14 cellular contexts compared by ENCODE assay signal in genomic region chr6:139367810-139368321, GRCh38. TPM values are rescaled to one million over a fixed set of nuclear protein-coding genes. Genes with fewer than 3 reads are reported as not detected.
DNase-seq lines count a peak whose midpoint lies in the region; ATAC-seq, FAIRE-seq and TF ChIP-seq lines count a peak whose summit lies in the region.
"Had no signal": no experiment of that assay in that cellular context is flagged by ENCODE, and none has a peak within 500 bp of the region (broad histone marks: within the 10 kb centered on the region; RNA-seq: fewer than 3 reads in every experiment).

No MANE protein-coding gene starts in this region.

- peak overlapping the region; percentile 20 for H3K4me2 ChIP-seq in astrocyte (ENCODE audit: low read length)

- peaks cover 21% of the 10 kb centered on the region for H3K79me2 ChIP-seq in astrocyte (ENCODE audit: insufficient read depth, low read length)

- peaks cover 26% of the 10 kb centered on the region for H3K36me3 Mint-ChIP-seq in CD4-positive, alpha-beta T cell (ENCODE audit: low read depth)
- H3K36me3 Mint-ChIP-seq in astrocyte (ENCODE audit: low read depth, unreplicated experiment), result peaks cover 14% of the 10 kb centered on the region
- H3K36me3 Mint-ChIP-seq: natural killer cell had no signal

- H3K4me3 ChIP-seq in astrocyte (ENCODE audit: insufficient read depth, low read depth, low read length) (no peak overlapping the region), dorsolateral prefrontal cortex (no peak overlapping the region), small intestine (ENCODE audit: low read depth in 1 of 2, low read length in 2 of 2) (no peak overlapping the region), aorta (ENCODE audit: low read length in 2 of 2) (no peak overlapping the region)

- H2AFZ ChIP-seq in astrocyte (ENCODE audit: low read depth, low read length), result no peak overlapping the region

- peaks cover 68% of the 10 kb centered on the region for H3K4me1 Mint-ChIP-seq in CD4-positive, alpha-beta T cell (ENCODE audit: low read depth)
- peaks cover 30% of the 10 kb centered on the region for H3K4me1 Mint-ChIP-seq in astrocyte (ENCODE audit: low read depth, unreplicated experiment)

- peak overlapping the region; percentile 40 for H3K27ac Mint-ChIP-seq in CD4-positive, alpha-beta T cell
- H3K27ac Mint-ChIP-seq in astrocyte (ENCODE audit: unreplicated experiment), result peak overlapping the region; percentile 97
- H3K27ac Mint-ChIP-seq: natural killer cell had no signal

- DNase-seq in CD4-positive, alpha-beta T cell, result no peak
- DNase-seq in KBM-7 (peak; percentile 56), astrocyte (ENCODE audit: low read depth) (peak; percentile 56), kidney tubule cell (ENCODE audit: low spot score) (peak; percentile 46), dorsolateral prefrontal cortex (no peak), small intestine (no peak), aorta (no peak)
- no peak for DNase-seq in activated effector memory CD4-positive, alpha-beta T cell treated with Interleukin-2 at 50 U/mL for 16 hours
- DNase-seq: activated CD8-positive, alpha-beta memory T cell treated with anti-CD3 and anti-CD28 coated beads for 24 hours; natural killer cell; NCI-H1930; stimulated activated CD4-positive, alpha-beta T cell treated with anti-CD3 and anti-CD28 coated beads, Interleukin-4, amount 100 ng/mL, for 1 hour had no signal

- TF ChIP-seq CTCF in CD4-positive, alpha-beta T cell (IDR thresholded peaks at IDR 0.05), result no peak
- TF ChIP-seq CTCF in astrocyte (IDR thresholded peaks at IDR 0.05; ENCODE audit: insufficient read depth, low read depth, low read length) (no peak), dorsolateral prefrontal cortex (IDR thresholded peaks at IDR 0.05 in 54 of 56, conservative IDR thresholded peaks at IDR 0.05 in 2 of 56; ENCODE audit: low read depth in 1 of 56, partially characterized antibody in 56 of 56) (no peak)

- H3K4me3 Mint-ChIP-seq in CD4-positive, alpha-beta T cell, result no peak overlapping the region
- H3K4me3 Mint-ChIP-seq in astrocyte (ENCODE audit: unreplicated experiment), result peak overlapping the region; percentile 72
- H3K4me3 Mint-ChIP-seq: natural killer cell had no signal

- H3K27ac ChIP-seq in CD4-positive, alpha-beta T cell (ENCODE audit: low read depth, low read length), result no peak overlapping the region
- H3K27ac ChIP-seq in astrocyte (ENCODE audit: low read depth, low read length), result no peak overlapping the region
- H3K27ac ChIP-seq in dorsolateral prefrontal cortex, result peak overlapping the region in 1 of 59 donors; percentile 98
- no peak overlapping the region for H3K27ac ChIP-seq in small intestine (ENCODE audit: low read depth in 1 of 2, low read length in 1 of 2)
- no peak overlapping the region for H3K27ac ChIP-seq in aorta (ENCODE audit: low read depth in 1 of 2, low read length in 2 of 2)

- FAIRE-seq in astrocyte (lab: Jason Lieb, UNC) (no peak), small intestine (lab: Jason Lieb, UNC) (no peak)
- FAIRE-seq: bronchial epithelial cell had no signal

- H4K20me1 ChIP-seq in astrocyte (ENCODE audit: insufficient read depth, low read length), result peaks cover 17% of the 10 kb centered on the region

- 70 to 77% (median 75%) methylated on average over 7 of the region's 7 CpGs for WGBS in small intestine, 3 donors
- 64 to 65% methylated on average over 7 of the region's 7 CpGs for WGBS in aorta, 2 donors

- no peak overlapping the region for H3K9ac ChIP-seq in astrocyte (ENCODE audit: low read length)

- POLR2A ChIA-PET in CD4-positive, alpha-beta T cell (lab: Charles Lee), result no interaction called here

- no peaks in the 10 kb centered on the region for H3K9me3 Mint-ChIP-seq in CD4-positive, alpha-beta T cell
- no peaks in the 10 kb centered on the region for H3K9me3 Mint-ChIP-seq in astrocyte (ENCODE audit: unreplicated experiment)
- H3K9me3 Mint-ChIP-seq: natural killer cell had no signal

- intact Hi-C loops in CD4-positive, alpha-beta T cell (cut with DNase I, micrococcal nuclease), result loop anchor here in 1 of 2 experiments (5.0 kb wide), 2 partner anchors 529 to 676 kb away; no protein-coding TSS in a partner anchor
- intact Hi-C loops in dorsolateral prefrontal cortex (cut with DNase I), result loop anchor here (5.0 kb wide), 2 partner anchors 551 to 1074 kb away; no protein-coding TSS in a partner anchor
- intact Hi-C loops in aorta (cut with DNase I), result loop anchor here (1.0 to 10.0 kb wide), 3 partner anchors 149 to 565 kb away; partner anchors contain the start of gene REPS1 (in 2 of the 2)

- CTCF ChIA-PET in CD4-positive, alpha-beta T cell (lab: Charles Lee), result no interaction called here

- in situ Hi-C loops in KBM-7 (cut with MboI; ENCODE audit: low pct_unique_long_range_greater_than_20kb, low sequenced_read_pairs), result loop anchor here (25.0 kb wide), 2 partner anchors 231 to 556 kb away; partner anchors contain the start of gene HECA

- no peaks in the 10 kb centered on the region for H3K9me3 ChIP-seq in CD4-positive, alpha-beta T cell (ENCODE audit: control insufficient read depth, low read length)
- H3K9me3 ChIP-seq in astrocyte (ENCODE audit: insufficient read depth, low read depth, low read length) (no peaks in the 10 kb centered on the region), small intestine (ENCODE audit: control insufficient read depth, low read depth) (no peaks in the 10 kb centered on the region), aorta (ENCODE audit: control insufficient read depth, low read length) (peaks cover 1% of the 10 kb centered on the region)

- peaks cover 12% of the 10 kb centered on the region for H3K36me3 ChIP-seq in astrocyte (ENCODE audit: insufficient read depth, low read length)
- no peaks in the 10 kb centered on the region for H3K36me3 ChIP-seq in small intestine (ENCODE audit: control insufficient read depth in 2 of 2, insufficient read depth in 2 of 2, low read length in 2 of 2)
- H3K36me3 ChIP-seq in aorta (ENCODE audit: control insufficient read depth in 1 of 2, insufficient read depth in 2 of 2, low read length in 1 of 2), result no peaks in the 10 kb centered on the region

- H3K4me1 ChIP-seq in astrocyte (ENCODE audit: insufficient read depth, low read length) (peaks cover 22% of the 10 kb centered on the region), small intestine (ENCODE audit: control insufficient read depth in 2 of 2, insufficient read depth in 1 of 2, low read depth in 1 of 2, low read length in 1 of 2) (no peaks in the 10 kb centered on the region), aorta (ENCODE audit: control insufficient read depth in 1 of 2, insufficient read depth in 2 of 2, low read length in 2 of 2) (peaks cover 0 to 3% of the 10 kb centered on the region in 2 donors)

- H3K27me3 ChIP-seq in CD4-positive, alpha-beta T cell (ENCODE audit: control insufficient read depth, insufficient read depth, low read length), result no peaks in the 10 kb centered on the region
- H3K27me3 ChIP-seq in astrocyte (ENCODE audit: insufficient read depth, low read length) (no peaks in the 10 kb centered on the region), dorsolateral prefrontal cortex (no peaks in the 10 kb centered on the region), small intestine (ENCODE audit: control insufficient read depth in 2 of 2, insufficient read depth in 2 of 2, low read length in 2 of 2) (no peaks in the 10 kb centered on the region), aorta (ENCODE audit: control insufficient read depth in 1 of 2, insufficient read depth in 2 of 2, low read length in 1 of 2) (no peaks in the 10 kb centered on the region)

- H3K27me3 Mint-ChIP-seq in CD4-positive, alpha-beta T cell, result no peaks in the 10 kb centered on the region
- H3K27me3 Mint-ChIP-seq in astrocyte (ENCODE audit: low read depth, unreplicated experiment), result no peaks in the 10 kb centered on the region

- no peak for ATAC-seq in CD4-positive, alpha-beta T cell (ENCODE audit: poor library complexity)
- no peak for ATAC-seq in aorta (ENCODE audit: low FRiP score)
- ATAC-seq: natural killer cell, Right ventricle myocardium inferior had no signal

RNA-seq across cellular contexts. Expression of gene CITED2, which starts 6.6 kb away (rescaled TPM):
- 100 to 1,000 TPM; 181 to 185 TPM for total RNA-seq in CD4-positive, alpha-beta T cell
- total RNA-seq in astrocyte (348 and 449 TPM in 2 replicates), dorsolateral prefrontal cortex (100 to 1,000 TPM in 2 of 120 experiments, 10 to 100 TPM in 118; 15.6 to 110 (median 54.9) TPM), aorta (10 to 100 TPM; 53.2 to 64.1 TPM)
- polyA plus RNA-seq in small intestine (10 to 100 TPM; 21.1 to 39.5 (median 23.5) TPM), aorta (10 to 100 TPM; 19.3 to 53.8 TPM)

Comparison
In these comparisons a context has a peak if more than half of its experiments do, and no peak if none do; other contexts are left out.
1. DNase-seq: peak in KBM-7 (single experiment), astrocyte (single experiment) and kidney tubule cell (single experiment); none in CD4-positive, alpha-beta T cell (0 of 10), dorsolateral prefrontal cortex (0 of 10), small intestine (single experiment), aorta (0 of 2) and activated effector memory CD4-positive, alpha-beta T cell treated with Interleukin-2 at 50 U/mL for 16 hours (single experiment).